ENCODE assay signal across 1 cellular context in genomic region chr9:128870128-128870940, GRCh38.
A peak's percentile ranks its signal among the peaks of the same experiment; 100 is the strongest.
TF ChIP-seq lines count a peak whose summit lies in the region.

No MANE protein-coding gene starts in this region.

TF ChIP-seq in K562, 482 proteins besides CTCF, POLR2A, EP300 and RAD21 (continued from another document and continues in another):
- TF ChIP-seq ZNF740 (CRISPR knock-in tag; IDR thresholded peaks at IDR 0.05) (no peak), ZNF740 (tag; IDR thresholded peaks at IDR 0.05) (no peak), CREB1 (IDR thresholded peaks at IDR 0.05) (0 out of 2 replicates have a peak, but pooled peaks have one; percentile 27), CREB1 (CRISPR knock-in tag; IDR thresholded peaks at IDR 0.05) (no peak), FOXK1 (CRISPR knock-in tag; IDR thresholded peaks at IDR 0.05; ENCODE audit: borderline replicate concordance) (no peak), TCF7L2 (IDR thresholded peaks at IDR 0.05; ENCODE audit: low read depth, low read length) (no peak), REST (CRISPR knock-in tag; IDR thresholded peaks at IDR 0.05; ENCODE audit: low read depth) (no peak), NRF1 (conservative IDR thresholded peaks at IDR 0.05 in 1 of 2, IDR thresholded peaks at IDR 0.05 in 1 of 2) (no peak), BCLAF1 (IDR thresholded peaks at IDR 0.05; ENCODE audit: borderline replicate concordance in 1 of 2, control insufficient read depth in 1 of 2, low read depth in 2 of 2, low read length in 1 of 2) (no peak), MCM2 (IDR thresholded peaks at IDR 0.05; ENCODE audit: low read depth) (no peak), MEF2A (IDR thresholded peaks at IDR 0.05; ENCODE audit: control insufficient read depth, low read depth, low read length) (no peak), MTF1 (CRISPR knock-in tag; IDR thresholded peaks at IDR 0.05; ENCODE audit: borderline replicate concordance) (no peak), CBFA2T3 (IDR thresholded peaks at IDR 0.05) (peak; percentile 95), NELFE (IDR thresholded peaks at IDR 0.05; ENCODE audit: insufficient read depth, insufficient read length) (no peak), BRCA1 (IDR thresholded peaks at IDR 0.05) (no peak), BRCA1 (CRISPR knock-in tag; IDR thresholded peaks at IDR 0.05) (no peak), NCOA1 (IDR thresholded peaks at IDR 0.05; ENCODE audit: low read depth) (no peak; the same call in 1 of the 2 replicates), CXXC5 (CRISPR knock-in tag; IDR thresholded peaks at IDR 0.05) (0 out of 2 replicates have a peak, but pooled peaks have one; percentile 9), ZNF384 (IDR thresholded peaks at IDR 0.05; ENCODE audit: low read depth, low read length) (peak; percentile 47; the same call in 1 of the 2 replicates), ZNF551 (CRISPR knock-in tag; IDR thresholded peaks at IDR 0.05) (no peak), MAFG (tag; conservative IDR thresholded peaks at IDR 0.05) (no peak; the same call in 1 of the 2 replicates), RBM22 (IDR thresholded peaks at IDR 0.05; ENCODE audit: low read depth, low read length, poor library complexity, severe bottlenecking) (no peak), EWSR1 (IDR thresholded peaks at IDR 0.05; ENCODE audit: borderline replicate concordance, low read depth, partially characterized antibody) (no peak), ZKSCAN1 (IDR thresholded peaks at IDR 0.05; ENCODE audit: low read depth, low read length) (0 out of 2 replicates have a peak, but pooled peaks have one; percentile 22), TRIM24 (IDR thresholded peaks at IDR 0.05) (peak; percentile 83 to 87), TEAD4 (IDR thresholded peaks at IDR 0.05; ENCODE audit: low read length) (peak; percentile 82), TEAD4 (CRISPR knock-in tag; IDR thresholded peaks at IDR 0.05; ENCODE audit: borderline replicate concordance) (no peak), MCM5 (IDR thresholded peaks at IDR 0.05; ENCODE audit: low read depth) (no peak), NFIC (IDR thresholded peaks at IDR 0.05) (peak; percentile 61), KLF16 (IDR thresholded peaks at IDR 0.05) (peak; percentile 69; the same call in 1 of the 2 replicates), ATF7 (IDR thresholded peaks at IDR 0.05) (peak; percentile 77; the same call in 1 of the 2 replicates), RFX5 (IDR thresholded peaks at IDR 0.05; ENCODE audit: low read depth, low read length) (no peak), HOMEZ (CRISPR knock-in tag; IDR thresholded peaks at IDR 0.05) (no peak), ZC3H4 (CRISPR knock-in tag; IDR thresholded peaks at IDR 0.05; ENCODE audit: borderline replicate concordance) (no peak), TBL1XR1 (IDR thresholded peaks at IDR 0.05; ENCODE audit: low read length in 2 of 2) (peak in 1 of 2 experiments; percentile 29; a peak in 1 of 4 replicates), DPF2 (IDR thresholded peaks at IDR 0.05) (peak; percentile 79), NFATC3 (IDR thresholded peaks at IDR 0.05) (peak; percentile 99), YY1 (IDR thresholded peaks at IDR 0.05; ENCODE audit: borderline replicate concordance in 1 of 3, control insufficient read depth in 1 of 3, extremely low read depth in 1 of 3, insufficient read depth in 3 of 3, insufficient read length in 1 of 3, insufficient replicate concordance in 2 of 3, low read depth in 1 of 3, low read length in 2 of 3) (peak in 1 of 3 experiments; percentile 43), JUND (IDR thresholded peaks at IDR 0.05; ENCODE audit: borderline replicate concordance, low read depth, low read length) (peak; percentile 68), JUND (tag; IDR thresholded peaks at IDR 0.05; ENCODE audit: borderline replicate concordance, low read depth, low read length) (peak; percentile 59; the same call in 2 of the 3 replicates), EP400 (IDR thresholded peaks at IDR 0.05) (peak; percentile 45; the same call in 1 of the 2 replicates), SMARCA5 (IDR thresholded peaks at IDR 0.05) (peak; percentile 79; the same call in 1 of the 2 replicates)
- TF ChIP-seq, protein P1, sequence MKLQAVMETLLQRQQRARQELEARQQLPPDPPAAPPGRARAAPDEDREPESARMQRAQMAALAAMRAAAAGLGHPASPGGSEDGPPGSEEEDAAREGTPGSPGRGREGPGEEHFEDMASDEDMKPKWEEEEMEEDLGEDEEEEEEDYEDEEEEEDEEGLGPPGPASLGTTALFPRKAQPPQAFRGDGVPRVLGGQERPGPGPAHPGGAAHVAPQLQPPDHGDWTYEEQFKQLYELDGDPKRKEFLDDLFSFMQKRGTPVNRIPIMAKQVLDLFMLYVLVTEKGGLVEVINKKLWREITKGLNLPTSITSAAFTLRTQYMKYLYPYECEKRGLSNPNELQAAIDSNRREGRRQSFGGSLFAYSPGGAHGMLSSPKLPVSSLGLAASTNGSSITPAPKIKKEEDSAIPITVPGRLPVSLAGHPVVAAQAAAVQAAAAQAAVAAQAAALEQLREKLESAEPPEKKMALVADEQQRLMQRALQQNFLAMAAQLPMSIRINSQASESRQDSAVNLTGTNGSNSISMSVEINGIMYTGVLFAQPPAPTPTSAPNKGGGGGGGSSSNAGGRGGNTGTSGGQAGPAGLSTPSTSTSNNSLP (IDR thresholded peaks at IDR 0.05; ENCODE audit: borderline replicate concordance, low read depth, low read length), result no peak
- TF ChIP-seq, protein P2, sequence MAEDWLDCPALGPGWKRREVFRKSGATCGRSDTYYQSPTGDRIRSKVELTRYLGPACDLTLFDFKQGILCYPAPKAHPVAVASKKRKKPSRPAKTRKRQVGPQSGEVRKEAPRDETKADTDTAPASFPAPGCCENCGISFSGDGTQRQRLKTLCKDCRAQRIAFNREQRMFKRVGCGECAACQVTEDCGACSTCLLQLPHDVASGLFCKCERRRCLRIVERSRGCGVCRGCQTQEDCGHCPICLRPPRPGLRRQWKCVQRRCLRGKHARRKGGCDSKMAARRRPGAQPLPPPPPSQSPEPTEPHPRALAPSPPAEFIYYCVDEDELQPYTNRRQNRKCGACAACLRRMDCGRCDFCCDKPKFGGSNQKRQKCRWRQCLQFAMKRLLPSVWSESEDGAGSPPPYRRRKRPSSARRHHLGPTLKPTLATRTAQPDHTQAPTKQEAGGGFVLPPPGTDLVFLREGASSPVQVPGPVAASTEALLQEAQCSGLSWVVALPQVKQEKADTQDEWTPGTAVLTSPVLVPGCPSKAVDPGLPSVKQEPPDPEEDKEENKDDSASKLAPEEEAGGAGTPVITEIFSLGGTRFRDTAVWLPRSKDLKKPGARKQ (CRISPR knock-in tag; IDR thresholded peaks at IDR 0.05), result no peak
- TF ChIP-seq, protein P3, sequence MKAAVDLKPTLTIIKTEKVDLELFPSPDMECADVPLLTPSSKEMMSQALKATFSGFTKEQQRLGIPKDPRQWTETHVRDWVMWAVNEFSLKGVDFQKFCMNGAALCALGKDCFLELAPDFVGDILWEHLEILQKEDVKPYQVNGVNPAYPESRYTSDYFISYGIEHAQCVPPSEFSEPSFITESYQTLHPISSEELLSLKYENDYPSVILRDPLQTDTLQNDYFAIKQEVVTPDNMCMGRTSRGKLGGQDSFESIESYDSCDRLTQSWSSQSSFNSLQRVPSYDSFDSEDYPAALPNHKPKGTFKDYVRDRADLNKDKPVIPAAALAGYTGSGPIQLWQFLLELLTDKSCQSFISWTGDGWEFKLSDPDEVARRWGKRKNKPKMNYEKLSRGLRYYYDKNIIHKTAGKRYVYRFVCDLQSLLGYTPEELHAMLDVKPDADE (conservative IDR thresholded peaks at IDR 0.05; ENCODE audit: control insufficient read depth, low read depth, low read length), result no peak
- TF ChIP-seq, protein P4, sequence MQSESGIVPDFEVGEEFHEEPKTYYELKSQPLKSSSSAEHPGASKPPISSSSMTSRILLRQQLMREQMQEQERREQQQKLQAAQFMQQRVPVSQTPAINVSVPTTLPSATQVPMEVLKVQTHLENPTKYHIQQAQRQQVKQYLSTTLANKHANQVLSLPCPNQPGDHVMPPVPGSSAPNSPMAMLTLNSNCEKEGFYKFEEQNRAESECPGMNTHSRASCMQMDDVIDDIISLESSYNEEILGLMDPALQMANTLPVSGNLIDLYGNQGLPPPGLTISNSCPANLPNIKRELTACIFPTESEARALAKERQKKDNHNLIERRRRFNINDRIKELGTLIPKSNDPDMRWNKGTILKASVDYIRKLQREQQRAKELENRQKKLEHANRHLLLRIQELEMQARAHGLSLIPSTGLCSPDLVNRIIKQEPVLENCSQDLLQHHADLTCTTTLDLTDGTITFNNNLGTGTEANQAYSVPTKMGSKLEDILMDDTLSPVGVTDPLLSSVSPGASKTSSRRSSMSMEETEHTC (IDR thresholded peaks at IDR 0.05), result no peak
- TF ChIP-seq, protein P5, sequence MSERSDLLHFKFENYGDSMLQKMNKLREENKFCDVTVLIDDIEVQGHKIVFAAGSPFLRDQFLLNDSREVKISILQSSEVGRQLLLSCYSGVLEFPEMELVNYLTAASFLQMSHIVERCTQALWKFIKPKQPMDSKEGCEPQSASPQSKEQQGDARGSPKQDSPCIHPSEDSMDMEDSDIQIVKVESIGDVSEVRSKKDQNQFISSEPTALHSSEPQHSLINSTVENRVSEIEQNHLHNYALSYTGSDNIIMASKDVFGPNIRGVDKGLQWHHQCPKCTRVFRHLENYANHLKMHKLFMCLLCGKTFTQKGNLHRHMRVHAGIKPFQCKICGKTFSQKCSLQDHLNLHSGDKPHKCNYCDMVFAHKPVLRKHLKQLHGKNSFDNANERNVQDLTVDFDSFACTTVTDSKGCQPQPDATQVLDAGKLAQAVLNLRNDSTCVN (CRISPR knock-in tag; IDR thresholded peaks at IDR 0.05), result no peak
